ENCODE assay signal across 19 cellular contexts in genomic region chr1:208247696-208248095, GRCh38.
"Had no signal": no experiment of that assay in that cellular context is flagged by ENCODE, and none has a peak within 500 bp of the region (broad histone marks: within the 10 kb centered on the region; RNA-seq: fewer than 3 reads in every experiment).

No MANE protein-coding gene starts in this region.

- H3K27ac ChIP-seq: epithelial cell of prostate, esophagus muscularis mucosa, gastroesophageal sphincter, neutrophil, right atrium auricular region, sigmoid colon, thyroid gland had no signal

- H3K36me3 ChIP-seq: esophagus muscularis mucosa, gastroesophageal sphincter, neutrophil, right atrium auricular region, sigmoid colon, thyroid gland had no signal

- DNase-seq: effector memory CD4-positive, alpha-beta T cell; glutamatergic neuron; immature natural killer cell; kidney; left cardiac atrium; mesendoderm; naive B cell; sigmoid colon; small intestine; stimulated activated CD4-positive, alpha-beta T cell treated with anti-CD3 and anti-CD28 coated beads, Interleukin-12 subunit alpha, Interleukin-12 subunit beta, amount 100 ng/mL, for 4 hours; stimulated activated naive CD4-positive, alpha-beta T cell treated with Interleukin-2 at 50 U/mL for 16 hours; thyroid gland had no signal

- H3K27me3 ChIP-seq: esophagus muscularis mucosa, gastroesophageal sphincter, right atrium auricular region, sigmoid colon, thyroid gland had no signal

- ATAC-seq: gastroesophageal sphincter, left cardiac atrium had no signal

- H3K4me3 Mint-ChIP-seq: immature natural killer cell, naive B cell, type B pancreatic cell had no signal

- H3K27ac Mint-ChIP-seq: immature natural killer cell, nephron, type B pancreatic cell had no signal

- H3K4me3 ChIP-seq: esophagus muscularis mucosa, gastroesophageal sphincter, right atrium auricular region, sigmoid colon, thyroid gland had no signal

- H3K9me3 ChIP-seq: esophagus muscularis mucosa, gastroesophageal sphincter, neutrophil, right atrium auricular region, sigmoid colon, thyroid gland had no signal

- H3K9me3 Mint-ChIP-seq: immature natural killer cell, naive B cell, nephron, type B pancreatic cell had no signal

- H3K36me3 Mint-ChIP-seq: immature natural killer cell, naive B cell, type B pancreatic cell had no signal
